ENCODE assay signal across 26 cellular contexts in genomic region chr10:89079991-89080390, GRCh38.
DNase-seq lines count a peak whose midpoint lies in the region; ATAC-seq, FAIRE-seq and TF ChIP-seq lines count a peak whose summit lies in the region.
"Had no signal": no experiment of that assay in that cellular context is flagged by ENCODE, and none has a peak within 500 bp of the region (broad histone marks: within the 10 kb centered on the region; RNA-seq: fewer than 3 reads in every experiment).

No MANE protein-coding gene starts in this region.

- no peak overlapping the region for H2AFZ ChIP-seq in GM23338

- no peaks in the 10 kb centered on the region for H4K20me1 ChIP-seq in GM23338 (replicated peaks; ENCODE audit: insufficient read depth)

- no peaks in the 10 kb centered on the region for H3K36me3 Mint-ChIP-seq in HFFc6 (ENCODE audit: low read depth)
- H3K36me3 Mint-ChIP-seq in dendritic cell treated with granulocyte-macrophage colony-stimulating factor and Interleukin-4, amounts not matched to agents 40 ng/mL and 50 ng/mL, for 4 days (ENCODE audit: low read depth): no peaks in the 10 kb centered on the region
- H3K36me3 Mint-ChIP-seq in activated CD8-positive, alpha-beta T cell treated with anti-CD3 and anti-CD28 coated beads for 36 hours (ENCODE audit: low read depth): no peaks in the 10 kb centered on the region
- no peaks in the 10 kb centered on the region for H3K36me3 Mint-ChIP-seq in GM23338 (ENCODE audit: low read depth)
- H3K36me3 Mint-ChIP-seq: brain had no signal

- TF ChIP-seq EP300 in sigmoid colon (IDR thresholded peaks at IDR 0.05): no peak

- H3K4me1 Mint-ChIP-seq in HFFc6 (ENCODE audit: low read depth) (peaks cover 47% of the 10 kb centered on the region), GM23338 (peaks cover 4% of the 10 kb centered on the region)
- peaks cover 35% of the 10 kb centered on the region for H3K4me1 Mint-ChIP-seq in dendritic cell treated with granulocyte-macrophage colony-stimulating factor and Interleukin-4, amounts not matched to agents 40 ng/mL and 50 ng/mL, for 4 days (ENCODE audit: low read depth)
- peaks cover 23% of the 10 kb centered on the region for H3K4me1 Mint-ChIP-seq in activated CD8-positive, alpha-beta T cell treated with anti-CD3 and anti-CD28 coated beads for 36 hours (ENCODE audit: low read depth)
- H3K4me1 Mint-ChIP-seq: brain had no signal

- H3K9me3 Mint-ChIP-seq in HFFc6 (no peaks in the 10 kb centered on the region), GM23338 (no peaks in the 10 kb centered on the region)
- H3K9me3 Mint-ChIP-seq in dendritic cell treated with granulocyte-macrophage colony-stimulating factor and Interleukin-4, amounts not matched to agents 40 ng/mL and 50 ng/mL, for 4 days: no peaks in the 10 kb centered on the region
- H3K9me3 Mint-ChIP-seq in activated CD8-positive, alpha-beta T cell treated with anti-CD3 and anti-CD28 coated beads for 36 hours: no peaks in the 10 kb centered on the region
- H3K9me3 Mint-ChIP-seq: activated naive CD8-positive, alpha-beta T cell treated with anti-CD3 and anti-CD28 coated beads, Interleukin-2, amount 50 U/mL, for 24 hours; brain had no signal

- H3F3A ChIP-seq in GM23338 (replicated peaks; ENCODE audit: low read depth): no peaks in the 10 kb centered on the region

- H3K27ac Mint-ChIP-seq in HFFc6 (peak overlapping the region; percentile 86), GM23338 (no peak overlapping the region)
- H3K27ac Mint-ChIP-seq in dendritic cell treated with granulocyte-macrophage colony-stimulating factor and Interleukin-4, amounts not matched to agents 40 ng/mL and 50 ng/mL, for 4 days: peak overlapping the region; percentile 21
- H3K27ac Mint-ChIP-seq in activated CD8-positive, alpha-beta T cell treated with anti-CD3 and anti-CD28 coated beads for 36 hours: no peak overlapping the region
- H3K27ac Mint-ChIP-seq: activated naive CD8-positive, alpha-beta T cell treated with anti-CD3 and anti-CD28 coated beads, Interleukin-2, amount 50 U/mL, for 24 hours; brain had no signal

- no peaks in the 10 kb centered on the region for H3K27me3 ChIP-seq in sigmoid colon
- H3K27me3 ChIP-seq in GM23338 (ENCODE audit: insufficient read depth): no peaks in the 10 kb centered on the region
- H3K27me3 ChIP-seq: upper lobe of left lung had no signal

- H3K9me3 ChIP-seq in sigmoid colon: no peaks in the 10 kb centered on the region
- H3K9me3 ChIP-seq: SK-N-SH, upper lobe of left lung had no signal

- CTCF ChIA-PET in activated CD8-positive, alpha-beta T cell treated with anti-CD3 and anti-CD28 coated beads for 36 hours (lab: Charles Lee): interaction anchor here (0.8 to 2.1 kb wide), 4 partner anchors 22 to 138 kb away, joined by 3 to 8 read pairs (median 4); partner anchors contain the start of gene FAS

- H3K4me1 ChIP-seq in sigmoid colon: peaks cover 0 to 4% (median 0%) of the 10 kb centered on the region in 4 donors
- H3K4me1 ChIP-seq in GM23338 (ENCODE audit: insufficient read depth): no peaks in the 10 kb centered on the region

- ATAC-seq in activated CD8-positive, alpha-beta T cell treated with anti-CD3 and anti-CD28 coated beads for 36 hours: no peak
- ATAC-seq in GM23338: no peak
- ATAC-seq: activated naive CD8-positive, alpha-beta T cell treated with anti-CD3 and anti-CD28 coated beads, Interleukin-2, amount 50 U/mL, for 24 hours had no signal

- FAIRE-seq in H54 (lab: Jason Lieb, UNC): no peak
- FAIRE-seq: kidney had no signal

- H3K27ac ChIP-seq in sigmoid colon: no peak overlapping the region
- no peak overlapping the region for H3K27ac ChIP-seq in GM23338 (ENCODE audit: low read depth)

- DNase-seq in CD1c-positive myeloid dendritic cell (ENCODE audit: extremely low spot score) (peak; percentile 24), HFFc6 (peak; percentile 6), left kidney (ENCODE audit: low read depth, low spot score) (peak; percentile 43), sigmoid colon (no peak), H54 (ENCODE audit: insufficient read length, low spot score) (no peak), GM23338 (ENCODE audit: low spot score) (no peak)
- DNase-seq in activated CD8-positive, alpha-beta T cell treated with anti-CD3 and anti-CD28 coated beads for 36 hours: no peak
- DNase-seq: activated CD8-positive, alpha-beta memory T cell treated with anti-CD3 and anti-CD28 coated beads for 24 hours; activated gamma-delta T cell treated with Interleukin-2 at 50 U/mL for 16 hours; activated naive CD8-positive, alpha-beta T cell treated with anti-CD3 and anti-CD28 coated beads, Interleukin-2, amount 50 U/mL, for 24 hours; activated T-cell treated with anti-CD3 and anti-CD28 coated beads, Interleukin-2, amount 50 U/mL, for 1 hour; C1 segment of cervical spinal cord; effector memory CD4-positive, alpha-beta T cell; glutamatergic neuron; KBM-7; kidney; MV-4-11; NCI-H1694; NCI-H2171; NCI-H526; RPMI8226; upper lobe of left lung had no signal

- TF ChIP-seq CTCF in HFFc6 (IDR thresholded peaks at IDR 0.05) (no peak), sigmoid colon (IDR thresholded peaks at IDR 0.05) (no peak), GM23338 (conservative IDR thresholded peaks at IDR 0.05; ENCODE audit: low read depth in 2 of 2) (no peak)
- no peak for TF ChIP-seq CTCF in activated CD8-positive, alpha-beta T cell treated with anti-CD3 and anti-CD28 coated beads for 36 hours (IDR thresholded peaks at IDR 0.05)

- H3K36me3 ChIP-seq in sigmoid colon (no peaks in the 10 kb centered on the region), GM23338 (ENCODE audit: insufficient read depth) (no peaks in the 10 kb centered on the region)
- H3K36me3 ChIP-seq: upper lobe of left lung had no signal

- no peaks in the 10 kb centered on the region for H3K79me2 ChIP-seq in GM23338 (replicated peaks; ENCODE audit: insufficient read depth)

- H3K9me2 ChIP-seq in GM23338 (ENCODE audit: insufficient read depth): no peaks in the 10 kb centered on the region; the same call in 1 of the 2 replicates
- H3K9me2 ChIP-seq: SK-N-SH had no signal

- WGBS in sigmoid colon, 2 donors: 83 to 84% methylated on average over 1 of the region's 1 CpG

- H3K4me3 Mint-ChIP-seq in HFFc6 (peak overlapping the region; percentile 12; the same call in 1 of the 2 replicates), GM23338 (no peak overlapping the region)
- H3K4me3 Mint-ChIP-seq in dendritic cell treated with granulocyte-macrophage colony-stimulating factor and Interleukin-4, amounts not matched to agents 40 ng/mL and 50 ng/mL, for 4 days: no peak overlapping the region
- H3K4me3 Mint-ChIP-seq in activated CD8-positive, alpha-beta T cell treated with anti-CD3 and anti-CD28 coated beads for 36 hours: no peak overlapping the region
- H3K4me3 Mint-ChIP-seq: activated naive CD8-positive, alpha-beta T cell treated with anti-CD3 and anti-CD28 coated beads, Interleukin-2, amount 50 U/mL, for 24 hours; brain had no signal

- no peak overlapping the region for H3K4me2 ChIP-seq in GM23338

- TF ChIP-seq POLR2A in sigmoid colon (IDR thresholded peaks at IDR 0.05): no peak
- TF ChIP-seq POLR2A in H54 (IDR thresholded peaks at IDR 0.05; ENCODE audit: low read depth, low read length): no peak

- POLR2A ChIA-PET in activated CD8-positive, alpha-beta T cell treated with anti-CD3 and anti-CD28 coated beads for 36 hours (lab: Charles Lee): interaction anchor here (0.7 kb wide), 1 partner anchor 184 kb away, joined by 3 read pairs; no protein-coding TSS in a partner anchor

- H3K27me3 Mint-ChIP-seq in HFFc6 (ENCODE audit: insufficient read depth) (no peaks in the 10 kb centered on the region), GM23338 (ENCODE audit: insufficient read depth, low read depth, poor library complexity) (no peaks in the 10 kb centered on the region)
- peaks cover 4% of the 10 kb centered on the region for H3K27me3 Mint-ChIP-seq in dendritic cell treated with granulocyte-macrophage colony-stimulating factor and Interleukin-4, amounts not matched to agents 40 ng/mL and 50 ng/mL, for 4 days
- no peaks in the 10 kb centered on the region for H3K27me3 Mint-ChIP-seq in activated CD8-positive, alpha-beta T cell treated with anti-CD3 and anti-CD28 coated beads for 36 hours
- H3K27me3 Mint-ChIP-seq: brain had no signal

- H3K4me3 ChIP-seq in sigmoid colon (no peak overlapping the region), GM23338 (no peak overlapping the region)
- H3K4me3 ChIP-seq: lung, upper lobe of left lung had no signal

- intact Hi-C loops in dendritic cell treated with granulocyte-macrophage colony-stimulating factor and Interleukin-4, amounts not matched to agents 40 ng/mL and 50 ng/mL, for 4 days (cut with micrococcal nuclease): no loop called here
- intact Hi-C loops in sigmoid colon (cut with DNase I): no loop called here
- intact Hi-C loops in activated CD8-positive, alpha-beta T cell treated with anti-CD3 and anti-CD28 coated beads for 36 hours (cut with micrococcal nuclease): loop anchor here (10.0 kb wide), 1 partner anchor 85 kb away; no protein-coding TSS in a partner anchor

TF ChIP-seq in GM23338, 12 proteins besides CTCF, POLR2A, EP300 and RAD21 (continues in another document):
- TF ChIP-seq ZNF114 (CRISPR knock-in tag; IDR thresholded peaks at IDR 0.05): no peak
- no peak for TF ChIP-seq NANOG (IDR thresholded peaks at IDR 0.05; ENCODE audit: borderline replicate concordance)
- no peak for TF ChIP-seq EZH2phosphoT487 (IDR thresholded peaks at IDR 0.05; ENCODE audit: unreplicated experiment)
- no peak for TF ChIP-seq CREB1 (CRISPR knock-in tag; IDR thresholded peaks at IDR 0.05; ENCODE audit: low read depth)
- no peak for TF ChIP-seq REST (IDR thresholded peaks at IDR 0.05; ENCODE audit: unreplicated experiment)

Comparison
In these comparisons a context has a peak if more than half of its experiments do, and no peak if none do; other contexts are left out.
1. DNase-seq: peak in CD1c-positive myeloid dendritic cell (single experiment), HFFc6 (single experiment) and left kidney (single experiment); none in sigmoid colon (single experiment), activated CD8-positive, alpha-beta T cell treated with anti-CD3 and anti-CD28 coated beads for 36 hours (single experiment), H54 (single experiment) and GM23338 (single experiment).
2. H3K27ac Mint-ChIP-seq: peak in HFFc6 (single experiment) and dendritic cell treated with granulocyte-macrophage colony-stimulating factor and Interleukin-4, amounts not matched to agents 40 ng/mL and 50 ng/mL, for 4 days (single experiment); none in activated CD8-positive, alpha-beta T cell treated with anti-CD3 and anti-CD28 coated beads for 36 hours (single experiment) and GM23338 (single experiment).